ENCODE assay signal across 8 cellular contexts in genomic region chr17:16287563-16288027, GRCh38.
A peak's percentile ranks its signal among the peaks of the same experiment; 100 is the strongest.
DNase-seq lines count a peak whose midpoint lies in the region; ATAC-seq and TF ChIP-seq lines count a peak whose summit lies in the region.

No MANE protein-coding gene starts in this region.

- H3K4me2 ChIP-seq in GM23338 = no peak overlapping the region

- H3K9me3 ChIP-seq in AG04450 (ENCODE audit: control insufficient read depth, insufficient read depth, low read length) (no peaks in the 10 kb centered on the region), Panc1 (ENCODE audit: control insufficient read depth, insufficient read depth, low read depth, low read length) (no peaks in the 10 kb centered on the region)

- in situ Hi-C loops in Panc1 (cut with HindIII; ENCODE audit: low pct_unique_long_range_greater_than_20kb, low sequenced_read_pairs) = no loop called here

- H4K20me1 ChIP-seq in GM23338 (replicated peaks; ENCODE audit: insufficient read depth) = peaks cover 17% of the 10 kb centered on the region

- H3K27ac ChIP-seq in AG04450 (ENCODE audit: low read depth, low read length) = peak overlapping the region; percentile 100
- peak overlapping the region; percentile 92 for H3K27ac ChIP-seq in Panc1 (ENCODE audit: low read length)
- H3K27ac ChIP-seq in cingulate gyrus (ENCODE audit: low read depth, low read length) = peak overlapping the region; percentile 69
- no peak overlapping the region for H3K27ac ChIP-seq in GM23338 (ENCODE audit: low read depth)

- H3F3A ChIP-seq in GM23338 (replicated peaks; ENCODE audit: low read depth) = peaks cover 8% of the 10 kb centered on the region

- ATAC-seq in GM21447 (IDR thresholded peaks at IDR 0.05; ENCODE audit: unreplicated experiment) = peak; percentile 26
- no peak for ATAC-seq in Panc1
- ATAC-seq in GM23338 = no peak

- H3K36me3 Mint-ChIP-seq in GM23338 (ENCODE audit: low read depth) = no peaks in the 10 kb centered on the region; the same call in 2 of the 3 replicates

- H3K27me3 ChIP-seq in AG04450 (ENCODE audit: control insufficient read depth, insufficient read depth, low read length) = no peaks in the 10 kb centered on the region
- no peaks in the 10 kb centered on the region for H3K27me3 ChIP-seq in Panc1 (ENCODE audit: control insufficient read depth, insufficient read depth, low read length)
- H3K27me3 ChIP-seq in GM23338 (ENCODE audit: insufficient read depth) = peaks cover 20% of the 10 kb centered on the region

- peaks cover 18% of the 10 kb centered on the region for H3K4me1 Mint-ChIP-seq in GM23338

- peak; percentile 64 for DNase-seq in AG04450 (ENCODE audit: low read depth, low spot score)
- DNase-seq in Panc1 (ENCODE audit: low read depth, low spot score) = peak; percentile 30
- peak; percentile 44 for DNase-seq in myocyte (ENCODE audit: low read depth)
- DNase-seq in NCI-H187 treated with DMSO at 0.1 percent for 48 hours (lab: John Stamatoyannopoulos, UW) = no peak
- no peak for DNase-seq in GM23338 (ENCODE audit: low spot score)
- no peak for DNase-seq in SHP77 (lab: John Stamatoyannopoulos, UW)

- H3K27me3 Mint-ChIP-seq in GM23338 (ENCODE audit: insufficient read depth, low read depth, poor library complexity) = peaks cover 13% of the 10 kb centered on the region

- H3K4me3 ChIP-seq in AG04450 (ENCODE audit: low read depth, low read length) (no peak overlapping the region), Panc1 (ENCODE audit: low read depth in 2 of 2, low read length in 2 of 2) (no peak overlapping the region), GM23338 (no peak overlapping the region)

- no peaks in the 10 kb centered on the region for H3K79me2 ChIP-seq in GM23338 (replicated peaks; ENCODE audit: insufficient read depth)

- intact Hi-C loops in Panc1 (cut with micrococcal nuclease; ENCODE audit: unreplicated experiment) = no loop called here

- H3K27ac Mint-ChIP-seq in GM23338 = no peak overlapping the region

- H2AFZ ChIP-seq in GM23338 = no peak overlapping the region

- H3K36me3 ChIP-seq in Panc1 (ENCODE audit: control insufficient read depth, insufficient read depth, low read length) = no peaks in the 10 kb centered on the region
- H3K36me3 ChIP-seq in GM23338 (ENCODE audit: insufficient read depth) = no peaks in the 10 kb centered on the region

- POLR2A ChIA-PET in AG04450 (lab: Yijun Ruan, JAX) (interaction anchor here (1.1 to 1.3 kb wide), 2 partner anchors 70 to 93 kb away, joined by 3 read pairs; partner anchors contain the start of genes PIGL and UBB), Panc1 (lab: Charles Lee) (interaction anchor here (0.7 kb wide), 1 partner anchor 13 kb away, joined by 3 read pairs; no protein-coding TSS in a partner anchor)

- CTCF ChIA-PET in AG04450 (lab: Charles Lee) = interaction anchor here (0.6 kb wide), 2 partner anchors 57 to 87 kb away, joined by 3 to 4 read pairs; no protein-coding TSS in a partner anchor
- CTCF ChIA-PET in Panc1 (lab: Charles Lee) = no interaction called here

- H3K4me3 Mint-ChIP-seq in GM23338 = no peak overlapping the region

- peaks cover 31% of the 10 kb centered on the region for H3K4me1 ChIP-seq in Panc1 (ENCODE audit: control insufficient read depth, insufficient read depth, low read length)
- peaks cover 11% of the 10 kb centered on the region for H3K4me1 ChIP-seq in GM23338 (ENCODE audit: insufficient read depth)

- TF ChIP-seq CTCF in AG04450 (IDR thresholded peaks at IDR 0.05; ENCODE audit: low read depth, low read length) (no peak), Panc1 (IDR thresholded peaks at IDR 0.05) (no peak), GM23338 (conservative IDR thresholded peaks at IDR 0.05; ENCODE audit: low read depth in 2 of 2) (no peak)

- no peaks in the 10 kb centered on the region for H3K9me2 ChIP-seq in GM23338 (ENCODE audit: insufficient read depth)

- no peaks in the 10 kb centered on the region for H3K9me3 Mint-ChIP-seq in GM23338

- BruUV-seq in Panc1 (replicated peaks; lab: Mats Ljungman, UMichigan) = no TSS peak

TF ChIP-seq in GM23338, 12 proteins besides CTCF, POLR2A, EP300 and RAD21 (continues in another document):
- no peak for TF ChIP-seq JUNB (IDR thresholded peaks at IDR 0.05; ENCODE audit: unreplicated experiment)
- no peak for TF ChIP-seq POLR2AphosphoS5 (IDR thresholded peaks at IDR 0.05; ENCODE audit: low read depth)
- TF ChIP-seq ZNF462 (CRISPR knock-in tag; IDR thresholded peaks at IDR 0.05) = no peak
- TF ChIP-seq ETS1 (IDR thresholded peaks at IDR 0.05) = no peak
- TF ChIP-seq NANOG (IDR thresholded peaks at IDR 0.05; ENCODE audit: borderline replicate concordance) = no peak

Comparison
In these comparisons a context has a peak if more than half of its experiments do, and no peak if none do; other contexts are left out.
1. DNase-seq: peak in AG04450 (single experiment), Panc1 (single experiment) and myocyte (single experiment); none in NCI-H187 treated with DMSO at 0.1 percent for 48 hours (single experiment), GM23338 (single experiment) and SHP77 (0 of 2).